In the genomic region with DNA sequence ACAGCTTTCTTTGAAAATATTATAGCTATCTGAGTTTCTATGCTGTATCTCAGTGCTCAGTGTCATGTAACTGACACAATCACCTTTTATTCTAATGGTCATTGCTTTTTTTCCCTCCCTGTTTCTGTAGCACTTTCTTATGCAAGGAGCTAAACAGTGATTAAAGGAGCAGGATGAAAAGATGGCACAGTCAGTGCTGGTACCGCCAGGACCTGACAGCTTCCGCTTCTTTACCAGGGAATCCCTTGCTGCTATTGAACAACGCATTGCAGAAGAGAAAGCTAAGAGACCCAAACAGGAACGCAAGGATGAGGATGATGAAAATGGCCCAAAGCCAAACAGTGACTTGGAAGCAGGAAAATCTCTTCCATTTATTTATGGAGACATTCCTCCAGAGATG, we compare ENCODE assay signal across 17 cellular contexts. TPM values are rescaled to one million over a fixed set of nuclear protein-coding genes. Genes with fewer than 3 reads are reported as not detected.
A peak's percentile ranks its signal among the peaks of the same experiment; 100 is the strongest.
DNase-seq lines count a peak whose midpoint lies in the region; ATAC-seq and TF ChIP-seq lines count a peak whose summit lies in the region.
"Had no signal": no experiment of that assay in that cellular context is flagged by ENCODE, and none has a peak within 500 bp of the region (broad histone marks: within the 10 kb centered on the region; RNA-seq: fewer than 3 reads in every experiment).

No MANE protein-coding gene starts in this region.

- no peaks in the 10 kb centered on the region for H3K9me2 ChIP-seq in GM23248 (ENCODE audit: insufficient read depth)
- H3K9me2 ChIP-seq in neural cell (ENCODE audit: insufficient read depth, low read length) = no peaks in the 10 kb centered on the region

- H3K4me1 ChIP-seq in GM23248 (ENCODE audit: insufficient read depth) (peaks cover 6% of the 10 kb centered on the region; the same call in 1 of the 2 replicates), body of pancreas (peaks cover 6% of the 10 kb centered on the region)
- H3K4me1 ChIP-seq: BLaER1 had no signal

- H3K4me3 ChIP-seq in GM23248 = no peak overlapping the region
- peak overlapping the region; percentile 69 for H3K4me3 ChIP-seq in neural cell (ENCODE audit: low read length)
- no peak overlapping the region for H3K4me3 ChIP-seq in body of pancreas
- H3K4me3 ChIP-seq: BLaER1, K562 had no signal

- no peak overlapping the region for H3K27ac ChIP-seq in GM23248
- H3K27ac ChIP-seq in neural cell (ENCODE audit: low read length) = no peak overlapping the region
- no peak overlapping the region for H3K27ac ChIP-seq in body of pancreas
- H3K27ac ChIP-seq: BLaER1 had no signal

- H2AFZ ChIP-seq in GM23248 = peak overlapping the region; percentile 95; the same call in 1 of the 2 replicates
- H2AFZ ChIP-seq in neural cell (ENCODE audit: low read depth, low read length) = no peak overlapping the region

- H3K36me3 ChIP-seq in GM23248 (ENCODE audit: low read depth) (no peaks in the 10 kb centered on the region), neural cell (ENCODE audit: insufficient read depth, low read length) (no peaks in the 10 kb centered on the region), body of pancreas (replicated peaks in 1 of 2; ENCODE audit: insufficient read depth in 1 of 2, low read depth in 2 of 2) (no peaks in the 10 kb centered on the region)
- H3K36me3 ChIP-seq: BLaER1 had no signal

- no peak overlapping the region for H3K4me2 ChIP-seq in GM23248 (ENCODE audit: unreplicated experiment)
- H3K4me2 ChIP-seq in neural cell (ENCODE audit: low read length) = no peak overlapping the region
- H3K4me2 ChIP-seq: BLaER1 had no signal

- WGBS in GM23248 (ENCODE audit: low coverage in 1 of 2, low lambda C conversion rate in 2 of 2, missing lambda C conversion rate in 2 of 2), 2 experiments = 89 to 91% methylated on average over 4 of the region's 4 CpGs
- 81 to 83% methylated on average over 4 of the region's 4 CpGs for WGBS in body of pancreas, 2 donors

- no peaks in the 10 kb centered on the region for H4K20me1 ChIP-seq in GM23248 (ENCODE audit: insufficient read depth)
- no peaks in the 10 kb centered on the region for H4K20me1 ChIP-seq in neural cell (ENCODE audit: insufficient read depth)
- H4K20me1 ChIP-seq: BLaER1 had no signal

- TF ChIP-seq CTCF in neural cell (IDR thresholded peaks at IDR 0.05; ENCODE audit: poor library complexity, severe bottlenecking) (no peak), body of pancreas (IDR thresholded peaks at IDR 0.05) (no peak)

- TF ChIP-seq POLR2A in body of pancreas (IDR thresholded peaks at IDR 0.05) = no peak

- no peak for TF ChIP-seq EP300 in neural cell (conservative IDR thresholded peaks at IDR 0.05; ENCODE audit: poor library complexity, severe bottlenecking)

- H3K9ac ChIP-seq in GM23248 (no peak overlapping the region), neural cell (ENCODE audit: low read length) (no peak overlapping the region)
- H3K9ac ChIP-seq: BLaER1 had no signal

- H3K9me3 ChIP-seq in GM23248 (ENCODE audit: low read depth) (no peaks in the 10 kb centered on the region), neural cell (ENCODE audit: low read length) (no peaks in the 10 kb centered on the region), body of pancreas (no peaks in the 10 kb centered on the region)
- H3K9me3 ChIP-seq: BLaER1 had no signal

- no peaks in the 10 kb centered on the region for H3F3A ChIP-seq in GM23248 (ENCODE audit: insufficient read depth)
- H3F3A ChIP-seq in neural cell (ENCODE audit: insufficient read depth, low read length, poor library complexity, severe bottlenecking) = no peaks in the 10 kb centered on the region

- in situ Hi-C loops in GM23248 (cut with MboI) = no loop called here

- DNase-seq in GM23248 (no peak), cerebellar cortex (ENCODE audit: low spot score) (peak; percentile 65), pons (ENCODE audit: low spot score) (peak; percentile 12), body of pancreas (no peak)
- DNase-seq in activated CD4-positive, alpha-beta T cell treated with anti-CD3 and anti-CD28 coated beads, Interleukin-2, amount 50 U/mL, for 1 hour = no peak
- DNase-seq: ACHN; CD4-positive, alpha-beta memory T cell; DMS153; DMS79 treated with DMSO at 0.1 percent for 48 hours; H9; IMR-90 had no signal

- TF ChIP-seq RAD21 in neural cell (conservative IDR thresholded peaks at IDR 0.05) = no peak

- intact Hi-C loops in body of pancreas (cut with DNase I) = loop anchor here (10.0 kb wide), 1 partner anchor 301 kb away; no protein-coding TSS in a partner anchor

- ATAC-seq in GM19035 (IDR thresholded peaks at IDR 0.05; ENCODE audit: unreplicated experiment) (no peak), HG02642 (IDR thresholded peaks at IDR 0.05; ENCODE audit: poor library complexity, unreplicated experiment) (no peak), body of pancreas (no peak)
- ATAC-seq: K562 had no signal

- no peaks in the 10 kb centered on the region for H3K27me3 ChIP-seq in GM23248 (replicated peaks; ENCODE audit: insufficient read depth)
- H3K27me3 ChIP-seq in neural cell (ENCODE audit: insufficient read depth, low read depth, low read length) = no peaks in the 10 kb centered on the region
- H3K27me3 ChIP-seq in body of pancreas = no peaks in the 10 kb centered on the region
- H3K27me3 ChIP-seq: BLaER1 had no signal

- H3K79me2 ChIP-seq in GM23248 (ENCODE audit: insufficient read depth) (no peaks in the 10 kb centered on the region), neural cell (replicated peaks; ENCODE audit: insufficient read depth, low read length) (peaks cover 6% of the 10 kb centered on the region)

TF ChIP-seq in neural cell, 6 proteins besides CTCF, POLR2A, EP300 and RAD21:
- TF ChIP-seq, protein P1, sequence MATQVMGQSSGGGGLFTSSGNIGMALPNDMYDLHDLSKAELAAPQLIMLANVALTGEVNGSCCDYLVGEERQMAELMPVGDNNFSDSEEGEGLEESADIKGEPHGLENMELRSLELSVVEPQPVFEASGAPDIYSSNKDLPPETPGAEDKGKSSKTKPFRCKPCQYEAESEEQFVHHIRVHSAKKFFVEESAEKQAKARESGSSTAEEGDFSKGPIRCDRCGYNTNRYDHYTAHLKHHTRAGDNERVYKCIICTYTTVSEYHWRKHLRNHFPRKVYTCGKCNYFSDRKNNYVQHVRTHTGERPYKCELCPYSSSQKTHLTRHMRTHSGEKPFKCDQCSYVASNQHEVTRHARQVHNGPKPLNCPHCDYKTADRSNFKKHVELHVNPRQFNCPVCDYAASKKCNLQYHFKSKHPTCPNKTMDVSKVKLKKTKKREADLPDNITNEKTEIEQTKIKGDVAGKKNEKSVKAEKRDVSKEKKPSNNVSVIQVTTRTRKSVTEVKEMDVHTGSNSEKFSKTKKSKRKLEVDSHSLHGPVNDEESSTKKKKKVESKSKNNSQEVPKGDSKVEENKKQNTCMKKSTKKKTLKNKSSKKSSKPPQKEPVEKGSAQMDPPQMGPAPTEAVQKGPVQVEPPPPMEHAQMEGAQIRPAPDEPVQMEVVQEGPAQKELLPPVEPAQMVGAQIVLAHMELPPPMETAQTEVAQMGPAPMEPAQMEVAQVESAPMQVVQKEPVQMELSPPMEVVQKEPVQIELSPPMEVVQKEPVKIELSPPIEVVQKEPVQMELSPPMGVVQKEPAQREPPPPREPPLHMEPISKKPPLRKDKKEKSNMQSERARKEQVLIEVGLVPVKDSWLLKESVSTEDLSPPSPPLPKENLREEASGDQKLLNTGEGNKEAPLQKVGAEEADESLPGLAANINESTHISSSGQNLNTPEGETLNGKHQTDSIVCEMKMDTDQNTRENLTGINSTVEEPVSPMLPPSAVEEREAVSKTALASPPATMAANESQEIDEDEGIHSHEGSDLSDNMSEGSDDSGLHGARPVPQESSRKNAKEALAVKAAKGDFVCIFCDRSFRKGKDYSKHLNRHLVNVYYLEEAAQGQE (IDR thresholded peaks at IDR 0.05; ENCODE audit: borderline replicate concordance) = no peak
- TF ChIP-seq EZH2 (IDR thresholded peaks at IDR 0.05; ENCODE audit: borderline replicate concordance, insufficient read depth, low read length, poor library complexity, severe bottlenecking) = no peak
- no peak for TF ChIP-seq TAF1 (IDR thresholded peaks at IDR 0.05; ENCODE audit: low read depth)
- no peak for TF ChIP-seq POLR2AphosphoS5 (IDR thresholded peaks at IDR 0.05)

RNA-seq across cellular contexts. Expression of a gene that starts 56.4 kb away (rescaled TPM):
- total RNA-seq in GM23248 (2014; rRNA removed; shearing (Covaris generic)) = 1.1 and 2.2 TPM in 2 replicates
- polyA plus RNA-seq in GM23248 (2016; fragmentation: Nextera tagmentation; extraction: Ambion mirVana) = 1.6 and 1.8 TPM in 2 replicates
- 55.0 and 57.4 TPM in 2 replicates for polyA plus RNA-seq in neural cell
- 158 and 196 TPM in 2 replicates for polyA minus RNA-seq in neural cell
- total RNA-seq in body of pancreas = 1 to 10 TPM in 1 of 2 donors, under 1 TPM in 1; 0.99 to 1.8 TPM
- total RNA-seq: CD4-positive, alpha-beta memory T cell had no signal
- polyA plus RNA-seq: CD14-positive monocyte; CD4-positive, alpha-beta memory T cell had no signal

Comparison
In these comparisons a context has a peak if more than half of its experiments do, and no peak if none do; other contexts are left out.
1. DNase-seq: peak in cerebellar cortex (single experiment) and pons (single experiment); none in GM23248 (single experiment), body of pancreas (0 of 4) and activated CD4-positive, alpha-beta T cell treated with anti-CD3 and anti-CD28 coated beads, Interleukin-2, amount 50 U/mL, for 1 hour (single experiment).